Comparison of ENCODE assay signal across 8 cellular contexts in genomic region chr17:80832888-80833583, GRCh38.
A peak's percentile ranks its signal among the peaks of the same experiment; 100 is the strongest.
DNase-seq lines count a peak whose midpoint lies in the region; ATAC-seq, FAIRE-seq and TF ChIP-seq lines count a peak whose summit lies in the region.

No MANE protein-coding gene starts in this region.

- no peak overlapping the region for H2AK5ac ChIP-seq in H1 (ENCODE audit: low read depth, low read length)

- CTCF ChIA-PET in H1 (lab: Charles Lee; ENCODE audit: partially characterized antibody) = interaction anchor here (1.0 to 2.3 kb wide), 5 partner anchors 10 to 67 kb away, joined by 3 to 8 read pairs (median 4); no protein-coding TSS in a partner anchor

- H3K23ac ChIP-seq in H1 (ENCODE audit: insufficient read length) = no peak overlapping the region

- WGBS in H1 (ENCODE audit: extremely low coverage in 1 of 2, insufficient coverage in 1 of 2, insufficient read length in 1 of 2, insufficient replicate concordance in 2 of 2, low coverage in 1 of 2, low lambda C conversion rate in 2 of 2, missing lambda C conversion rate in 1 of 2), 2 experiments = 13% methylated on average over 25 of the region's 25 CpGs; no CpG with 5 or more reads in 1 of the 2 experiments

- no peak overlapping the region for H4K5ac ChIP-seq in H1 (ENCODE audit: insufficient read length, low read depth, low read length)

- H4K20me1 ChIP-seq in BLaER1 treated with 17β-estradiol and CSF1 and Interleukin-3, amounts not matched to agents 10 nM and 100 nM = peaks cover 0 to 96% (median 59%) of the 10 kb centered on the region in 11 experiments; a peak in 18 of 22 replicates
- peaks cover 0 to 2% of the 10 kb centered on the region in 2 experiments for H4K20me1 ChIP-seq in H1 (replicated peaks in 1 of 2; ENCODE audit: control insufficient read depth in 1 of 2, insufficient read depth in 2 of 2, low read length in 2 of 2)

- H3K4me2 ChIP-seq in BLaER1 treated with 17β-estradiol and CSF1 and Interleukin-3, amounts not matched to agents 10 nM and 100 nM = peak overlapping the region; percentile 87 to 96 (median 90)
- H3K4me2 ChIP-seq in H1 (ENCODE audit: insufficient read depth in 1 of 2, low read depth in 2 of 2, low read length in 2 of 2) = peak overlapping the region; percentile 49 to 75

- no peak for TF ChIP-seq CTCF in H1 (IDR thresholded peaks at IDR 0.05; ENCODE audit: control extremely low read depth in 1 of 3, insufficient read depth in 1 of 3, low read depth in 1 of 3, low read length in 3 of 3)

- H3K4ac ChIP-seq in H1 (replicated peaks; ENCODE audit: insufficient read length, low read depth, low read length) = no peak overlapping the region

- FAIRE-seq in H1 (lab: Jason Lieb, UNC) = peak; percentile 82

- peaks cover 0 to 25% (median 5%) of the 10 kb centered on the region in 11 experiments; a peak in 11 of 22 replicates for H3K36me3 ChIP-seq in BLaER1 treated with 17β-estradiol and CSF1 and Interleukin-3, amounts not matched to agents 10 nM and 100 nM
- H3K36me3 ChIP-seq in H1 (ENCODE audit: control insufficient read depth in 2 of 4, insufficient read depth in 4 of 4, low read length in 3 of 4) = no peaks in the 10 kb centered on the region

- no peak overlapping the region for H2BK5ac ChIP-seq in H1 (ENCODE audit: low read depth, low read length)

- H3K23me2 ChIP-seq in H1 (ENCODE audit: low read depth, low read length) = no peaks in the 10 kb centered on the region

- peak overlapping the region; percentile 74; the same call in 1 of the 2 replicates for H4K8ac ChIP-seq in H1 (ENCODE audit: extremely low read depth, insufficient read depth, low read length)

- H2AFZ ChIP-seq in H1 (ENCODE audit: low read length) = no peak overlapping the region

- no peaks in the 10 kb centered on the region for H3K9me3 ChIP-seq in BLaER1 treated with 17β-estradiol and CSF1 and Interleukin-3, amounts not matched to agents 10 nM and 100 nM (replicated peaks in 1 of 11)
- H3K9me3 ChIP-seq in H1 (ENCODE audit: insufficient read depth in 2 of 2, low read depth in 1 of 2, low read length in 1 of 2) = no peaks in the 10 kb centered on the region

- no peak overlapping the region; the same call in 1 of the 2 replicates for H3K18ac ChIP-seq in H1 (ENCODE audit: extremely low read depth, low read length)

- H3K79me2 ChIP-seq in H1 (ENCODE audit: control insufficient read depth in 1 of 2, insufficient read depth in 2 of 2, low read length in 2 of 2) = no peaks in the 10 kb centered on the region

- peak overlapping the region; percentile 43 to 65 (median 55) for H3K4me3 ChIP-seq in BLaER1 treated with 17β-estradiol and CSF1 and Interleukin-3, amounts not matched to agents 10 nM and 100 nM
- H3K4me3 ChIP-seq in H1 (ENCODE audit: extremely low read depth in 1 of 4, insufficient read depth in 2 of 4, low read depth in 3 of 4, low read length in 4 of 4) = peak overlapping the region in 3 of 4 experiments; percentile 25 to 55 (median 26); a peak in 4 of 8 replicates

- peak overlapping the region in 10 of 11 experiments; percentile 33 to 80 (median 74); a peak in 20 of 22 replicates for H3K27ac ChIP-seq in BLaER1 treated with 17β-estradiol and CSF1 and Interleukin-3, amounts not matched to agents 10 nM and 100 nM
- H3K27ac ChIP-seq in H1 (ENCODE audit: low read depth, low read length) = peak overlapping the region; percentile 75

- peaks cover 23 to 58% (median 40%) of the 10 kb centered on the region in 10 experiments for H3K4me1 ChIP-seq in BLaER1 treated with 17β-estradiol and CSF1 and Interleukin-3, amounts not matched to agents 10 nM and 100 nM
- peaks cover 9 to 29% (median 15%) of the 10 kb centered on the region in 4 experiments for H3K4me1 ChIP-seq in H1 (replicated peaks in 1 of 4; ENCODE audit: control insufficient read depth in 3 of 4, insufficient read depth in 4 of 4, low read length in 3 of 4)

- peak in 1 of 2 experiments; percentile 78; a peak in 2 of 3 replicates for TF ChIP-seq POLR2A in H1 (IDR thresholded peaks at IDR 0.05; ENCODE audit: control extremely low read depth in 1 of 2, low read depth in 2 of 2, low read length in 2 of 2)

- H2BK12ac ChIP-seq in H1 (ENCODE audit: low read depth, low read length) = no peak overlapping the region

- peak in 1 of 2 experiments; percentile 64; a peak in 1 of 3 replicates for TF ChIP-seq EP300 in H1 (IDR thresholded peaks at IDR 0.05; ENCODE audit: borderline replicate concordance in 1 of 2, low read depth in 2 of 2, low read length in 2 of 2)

- POLR2A ChIA-PET in H1 (lab: Charles Lee; ENCODE audit: partially characterized antibody) = interaction anchor here (0.7 to 1.5 kb wide), 6 partner anchors 11 to 185 kb away, joined by 3 to 6 read pairs (median 4); no protein-coding TSS in a partner anchor

- no peak overlapping the region for H4K91ac ChIP-seq in H1 (replicated peaks; ENCODE audit: insufficient read length, low read length)

- H3K27me3 ChIP-seq in BLaER1 treated with 17β-estradiol and CSF1 and Interleukin-3, amounts not matched to agents 10 nM and 100 nM = peaks cover 20 to 35% (median 27%) of the 10 kb centered on the region in 11 experiments
- H3K27me3 ChIP-seq in H1 (replicated peaks in 1 of 4; ENCODE audit: control insufficient read depth in 3 of 4, extremely low read depth in 1 of 4, insufficient read depth in 3 of 4, low read length in 3 of 4) = no peaks in the 10 kb centered on the region

- no peak overlapping the region for H2BK15ac ChIP-seq in H1 (ENCODE audit: low read length)

- DNase-seq in NCI-H748 (lab: John Stamatoyannopoulos, UW; ENCODE audit: unreplicated experiment) (peak; percentile 93), H1 (ENCODE audit: low read depth in 1 of 2, low spot score in 2 of 2) (peak; percentile 79 to 84), medulla oblongata (ENCODE audit: extremely low spot score) (peak; percentile 89)
- peak; percentile 41 to 66 for DNase-seq in activated CD8-positive, alpha-beta memory T cell treated with anti-CD3 and anti-CD28 coated beads for 4 hours (ENCODE audit: low read depth in 2 of 2)
- DNase-seq in stimulated activated CD4-positive, alpha-beta T cell treated with anti-CD3 and anti-CD28 coated beads, TNF-alpha, amount 100 ng/mL, for 24 hours (ENCODE audit: low read depth in 3 of 3) = peak; percentile 74 to 86 (median 76)

- H3K56ac ChIP-seq in H1 (replicated peaks; ENCODE audit: insufficient read length, low read depth, low read length) = no peak overlapping the region

- no peak overlapping the region for H2BK20ac ChIP-seq in H1 (ENCODE audit: low read length)

- no peak overlapping the region for H3K14ac ChIP-seq in H1 (ENCODE audit: insufficient read length)

- 0 out of 4 replicates have a peak, but pooled peaks of 1 of the 2 experiments have one; percentile 9 for TF ChIP-seq RAD21 in H1 (IDR thresholded peaks at IDR 0.05 in 1 of 2, conservative IDR thresholded peaks at IDR 0.05 in 1 of 2; ENCODE audit: low read depth in 2 of 2, low read length in 2 of 2)

- no peak overlapping the region for H2BK120ac ChIP-seq in H1 (replicated peaks; ENCODE audit: low read depth, low read length)

- H3K79me1 ChIP-seq in H1 (ENCODE audit: low read depth, low read length) = no peaks in the 10 kb centered on the region

- peak; percentile 83 for ATAC-seq in GM19395 (IDR thresholded peaks at IDR 0.05; ENCODE audit: unreplicated experiment)
- ATAC-seq in HG03520 (IDR thresholded peaks at IDR 0.05; ENCODE audit: unreplicated experiment) = peak; percentile 61

- H3K9ac ChIP-seq in BLaER1 treated with 17β-estradiol and CSF1 and Interleukin-3, amounts not matched to agents 10 nM and 100 nM = peak overlapping the region; percentile 52 to 77 (median 71); a peak in 21 of 22 replicates
- peak overlapping the region in 3 of 4 experiments; percentile 33 to 56 (median 35); a peak in 4 of 7 replicates for H3K9ac ChIP-seq in H1 (replicated peaks in 1 of 4; ENCODE audit: extremely low read depth in 1 of 4, low read depth in 3 of 4, low read length in 3 of 4)

TF ChIP-seq in H1, 55 proteins besides CTCF, POLR2A, EP300 and RAD21 (continues in another document):
- TF ChIP-seq POLR2AphosphoS5 (IDR thresholded peaks at IDR 0.05; ENCODE audit: low read depth, low read length) = peak; percentile 75
- TF ChIP-seq SP2 (IDR thresholded peaks at IDR 0.05; ENCODE audit: low read length) = no peak
- no peak for TF ChIP-seq SUZ12 (IDR thresholded peaks at IDR 0.05; ENCODE audit: low read length)
- no peak for TF ChIP-seq KDM1A (IDR thresholded peaks at IDR 0.05; ENCODE audit: borderline replicate concordance, low read length)
- no peak for TF ChIP-seq CHD1 (IDR thresholded peaks at IDR 0.05; ENCODE audit: low read depth, low read length)
- no peak for TF ChIP-seq SP4 (IDR thresholded peaks at IDR 0.05; ENCODE audit: low read length)

Comparison
In these comparisons a context has a peak if more than half of its experiments do, and no peak if none do; other contexts are left out.
1. Peak in every context shown above with its lines: DNase-seq, ATAC-seq, H3K4me3 ChIP-seq and H3K27ac ChIP-seq.